In the genomic region with DNA sequence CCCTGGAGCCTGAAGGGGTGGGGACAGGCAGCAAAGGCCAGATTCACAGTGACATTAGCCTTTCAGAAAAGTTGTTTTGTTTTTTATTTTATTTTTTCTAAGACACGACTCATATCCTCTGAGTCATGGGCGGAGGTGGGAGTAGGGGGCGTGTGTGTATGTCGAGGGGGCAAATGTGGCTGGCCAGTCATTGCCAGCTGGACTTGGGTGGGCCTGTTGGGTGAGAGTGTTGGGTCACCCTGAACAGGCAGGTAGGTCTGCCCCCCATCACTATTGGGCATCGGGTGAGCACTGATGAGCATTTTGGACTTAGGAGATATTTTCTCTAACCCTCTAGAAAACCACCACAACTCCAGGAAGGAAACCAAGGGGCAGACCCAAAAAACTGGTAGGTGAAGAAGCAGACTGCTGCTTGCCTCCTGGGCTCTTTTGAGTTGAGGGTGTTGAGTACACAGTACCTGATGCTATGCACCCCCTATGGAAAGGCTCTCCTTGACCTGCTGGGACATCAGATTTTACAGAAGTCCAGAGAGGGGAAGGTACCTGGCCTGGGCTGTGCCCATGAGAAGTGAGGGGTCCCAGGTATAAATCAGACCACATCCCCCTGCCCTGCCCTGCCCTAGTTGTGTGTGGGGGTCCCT, we compare ENCODE assay signal across 1 cellular context.
TF ChIP-seq lines count a peak whose summit lies in the region.

No MANE protein-coding gene starts in this region.

TF ChIP-seq in HepG2, 621 proteins besides CTCF, POLR2A, EP300 and RAD21:
- TF ChIP-seq ZKSCAN5 (CRISPR knock-in tag; IDR thresholded peaks at IDR 0.05) (no peak), RARA (CRISPR knock-in tag; IDR thresholded peaks at IDR 0.05) (no peak), CENPT (CRISPR knock-in tag; IDR thresholded peaks at IDR 0.05; ENCODE audit: low read depth) (no peak), FOSL2 (CRISPR knock-in tag; IDR thresholded peaks at IDR 0.05) (peak; percentile 79), SIX1 (CRISPR knock-in tag; IDR thresholded peaks at IDR 0.05; ENCODE audit: borderline replicate concordance) (no peak), ZNF75D (CRISPR knock-in tag; IDR thresholded peaks at IDR 0.05; ENCODE audit: borderline replicate concordance) (0 out of 2 replicates have a peak, but pooled peaks have one; percentile 37), ATF7 (IDR thresholded peaks at IDR 0.05) (no peak), ATF7 (CRISPR knock-in tag; IDR thresholded peaks at IDR 0.05) (no peak), ZKSCAN1 (IDR thresholded peaks at IDR 0.05; ENCODE audit: low read length) (no peak), PRPF4 (IDR thresholded peaks at IDR 0.05; ENCODE audit: low read depth, low read length, poor library complexity, severe bottlenecking) (peak; percentile 40), ZNF256 (CRISPR knock-in tag; conservative IDR thresholded peaks at IDR 0.05) (no peak)
- TF ChIP-seq, protein P1, sequence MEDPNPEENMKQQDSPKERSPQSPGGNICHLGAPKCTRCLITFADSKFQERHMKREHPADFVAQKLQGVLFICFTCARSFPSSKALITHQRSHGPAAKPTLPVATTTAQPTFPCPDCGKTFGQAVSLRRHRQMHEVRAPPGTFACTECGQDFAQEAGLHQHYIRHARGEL (CRISPR knock-in tag; IDR thresholded peaks at IDR 0.05), result no peak
- TF ChIP-seq, protein P2, sequence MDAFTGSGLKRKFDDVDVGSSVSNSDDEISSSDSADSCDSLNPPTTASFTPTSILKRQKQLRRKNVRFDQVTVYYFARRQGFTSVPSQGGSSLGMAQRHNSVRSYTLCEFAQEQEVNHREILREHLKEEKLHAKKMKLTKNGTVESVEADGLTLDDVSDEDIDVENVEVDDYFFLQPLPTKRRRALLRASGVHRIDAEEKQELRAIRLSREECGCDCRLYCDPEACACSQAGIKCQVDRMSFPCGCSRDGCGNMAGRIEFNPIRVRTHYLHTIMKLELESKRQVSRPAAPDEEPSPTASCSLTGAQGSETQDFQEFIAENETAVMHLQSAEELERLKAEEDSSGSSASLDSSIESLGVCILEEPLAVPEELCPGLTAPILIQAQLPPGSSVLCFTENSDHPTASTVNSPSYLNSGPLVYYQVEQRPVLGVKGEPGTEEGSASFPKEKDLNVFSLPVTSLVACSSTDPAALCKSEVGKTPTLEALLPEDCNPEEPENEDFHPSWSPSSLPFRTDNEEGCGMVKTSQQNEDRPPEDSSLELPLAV (CRISPR knock-in tag; conservative IDR thresholded peaks at IDR 0.05; ENCODE audit: low read depth), result no peak
